22 cellular contexts compared by ENCODE assay signal in the genomic region with DNA sequence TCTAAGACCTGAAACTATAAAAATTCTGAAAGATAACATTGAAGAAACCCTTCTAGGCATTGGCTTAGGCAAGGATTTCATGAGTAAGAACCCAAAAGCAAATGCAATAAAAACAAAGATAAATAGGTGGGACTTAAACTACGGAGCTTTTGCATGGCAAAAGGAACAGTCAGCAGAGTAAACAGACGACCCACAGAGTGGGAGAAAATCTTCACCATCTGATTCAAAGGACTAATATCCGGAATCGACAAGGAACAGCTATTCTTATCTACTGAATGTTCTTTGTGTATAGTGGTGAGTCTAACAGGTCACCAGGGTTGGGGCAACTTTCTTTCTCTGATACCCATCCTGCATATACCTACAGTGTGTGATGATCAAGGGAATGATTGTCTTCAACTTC.
"Had no signal": no experiment of that assay in that cellular context is flagged by ENCODE, and none has a peak within 500 bp of the region (broad histone marks: within the 10 kb centered on the region; RNA-seq: fewer than 3 reads in every experiment).

No MANE protein-coding gene starts in this region.

- ATAC-seq: esophagus mucosa; heart left ventricle; left cardiac atrium; lower lobe of right lung; natural killer cell treated with Interleukin-12 subunit alpha and Interleukin-12 subunit beta and Interleukin-15 and Interleukin-18, amount 100 ng/mL, for 72 hours had no signal

- H3K27ac ChIP-seq: dorsolateral prefrontal cortex, heart left ventricle, left ventricle myocardium inferior, lower lobe of right lung, neural progenitor cell, right atrium auricular region, sigmoid colon, skin epidermis, stomach, thoracic aorta, transverse colon had no signal

- H3K4me1 ChIP-seq: lower lobe of right lung, right atrium auricular region, transverse colon had no signal

- DNase-seq: cortex of kidney; dorsolateral prefrontal cortex; effector CD8-positive, alpha-beta T cell; heart left ventricle; hippocampal formation; kidney; left cardiac atrium; left ventricle myocardium inferior; lower lobe of right lung; midbrain; occipital lobe; sigmoid colon; stimulated activated naive CD4-positive, alpha-beta T cell; stomach; substantia nigra; transverse colon had no signal

- H3K9ac ChIP-seq: neural progenitor cell had no signal

- H3K27me3 ChIP-seq: dorsolateral prefrontal cortex, heart left ventricle, neural progenitor cell, right atrium auricular region, sigmoid colon, stomach, transverse colon had no signal

- H3K36me3 ChIP-seq: left ventricle myocardium inferior, lower lobe of right lung, neural progenitor cell, right atrium auricular region, sigmoid colon, thoracic aorta, transverse colon had no signal

- H3K4me3 ChIP-seq: dorsolateral prefrontal cortex, heart left ventricle, left ventricle myocardium inferior, lower lobe of right lung, neural progenitor cell, right atrium auricular region, sigmoid colon, skin epidermis, stomach, thoracic aorta, transverse colon had no signal

- H3K9me3 ChIP-seq: lower lobe of right lung, right atrium auricular region, stomach, thoracic aorta, transverse colon had no signal
